ENCODE assay signal across 1 cellular context in genomic region chr16:56413381-56413780, GRCh38.
TF ChIP-seq lines count a peak whose summit lies in the region.

No MANE protein-coding gene starts in this region.

TF ChIP-seq in HCT116, 20 proteins besides CTCF, POLR2A, EP300 and RAD21 (continued from another document):
- TF ChIP-seq ZBTB33 (IDR thresholded peaks at IDR 0.05; ENCODE audit: extremely low read depth, insufficient replicate concordance, low read length) = no peak
- TF ChIP-seq JUND (IDR thresholded peaks at IDR 0.05) = no peak
- no peak for TF ChIP-seq MAX (IDR thresholded peaks at IDR 0.05)
TF ChIP-seq in HCT116: peak in this region for 0.
